In genomic region chr2:178796079-178796677, GRCh38 we compare ENCODE assay signal across 7 cellular contexts. TPM values are rescaled to one million over a fixed set of nuclear protein-coding genes. Genes with fewer than 3 reads are reported as not detected.
A peak's percentile ranks its signal among the peaks of the same experiment; 100 is the strongest.
DNase-seq lines count a peak whose midpoint lies in the region; ATAC-seq, FAIRE-seq and TF ChIP-seq lines count a peak whose summit lies in the region.

No MANE protein-coding gene starts in this region.

- DNase-seq in GM12865 (ENCODE audit: low read depth) (peak; percentile 54), NCI-H1436 treated with DMSO at 0.1 percent for 48 hours (lab: John Stamatoyannopoulos, UW) (peak; percentile 2), K562 (ENCODE audit: extremely low read depth in 1 of 4, low spot score in 3 of 4) (peak in 2 of 4 experiments; percentile 16 to 19), lung microvascular endothelial cell (ENCODE audit: low read depth in 2 of 2) (peak; percentile 61 to 83), urothelium cell line (ENCODE audit: low spot score) (no peak)

- no peaks in the 10 kb centered on the region for H4K20me1 ChIP-seq in K562 (replicated peaks; ENCODE audit: control insufficient read depth, insufficient read depth, low read length)

- no peaks in the 10 kb centered on the region for H3K36me3 ChIP-seq in K562 (ENCODE audit: control insufficient read depth, insufficient read depth, low read length)

- no peak for ATAC-seq in K562
- ATAC-seq in HG03354 (IDR thresholded peaks at IDR 0.05; ENCODE audit: poor library complexity, severe bottlenecking, unreplicated experiment) = no peak
- no peak for ATAC-seq in HG02571 (IDR thresholded peaks at IDR 0.05; ENCODE audit: unreplicated experiment)

- POLR2A ChIA-PET in K562 (lab: Yijun Ruan, JAX) = no interaction called here

- intact Hi-C loops in K562 (cut with micrococcal nuclease) = loop anchor here (1.0 to 10.0 kb wide), 3 partner anchors 118 to 955 kb away; no protein-coding TSS in a partner anchor

- peaks cover 4 to 8% of the 10 kb centered on the region in 2 experiments; a peak in 3 of 5 replicates for H3K27me3 ChIP-seq in K562 (ENCODE audit: control insufficient read depth in 2 of 2, insufficient read depth in 2 of 2, low read length in 2 of 2)

- no TSS peak for BruUV-seq in K562 (replicated peaks; lab: Mats Ljungman, UMichigan)

- in situ Hi-C loops in K562 (cut with MboI) = loop anchor here (10.0 kb wide), 1 partner anchor 119 kb away; no protein-coding TSS in a partner anchor

- no peaks in the 10 kb centered on the region for H3K79me2 ChIP-seq in K562 (ENCODE audit: control insufficient read depth, insufficient read depth, low read length)

- FAIRE-seq in K562 (lab: Jason Lieb, UNC) (peak; percentile 69), urothelium cell line (lab: Jason Lieb, UNC) (no peak)

- TF ChIP-seq EP300 in K562 (IDR thresholded peaks at IDR 0.05; ENCODE audit: low read length) = no peak

- no peaks in the 10 kb centered on the region for H3K9me3 ChIP-seq in K562 (replicated peaks; ENCODE audit: control insufficient read depth, insufficient read depth, low read depth, low read length)

- no peak overlapping the region for H3K4me2 ChIP-seq in K562 (ENCODE audit: insufficient read depth, low read length)

- peak; percentile 29 for TF ChIP-seq CTCF in GM12865 (IDR thresholded peaks at IDR 0.05; ENCODE audit: insufficient read depth, low read depth, low read length, missing control alignments)
- peak; percentile 31 to 75 (median 42); a peak in 3 of 6 replicates for TF ChIP-seq CTCF in K562 (IDR thresholded peaks at IDR 0.05 in 2 of 3, conservative IDR thresholded peaks at IDR 0.05 in 1 of 3; ENCODE audit: insufficient read depth in 2 of 3, low read depth in 1 of 3, low read length in 3 of 3)

- H3K4me3 ChIP-seq in GM12865 (ENCODE audit: low read depth, low read length) (no peak overlapping the region), K562 (no peak overlapping the region)

- TF ChIP-seq POLR2A in K562 (conservative IDR thresholded peaks at IDR 0.05) = no peak

- no peak overlapping the region for H3K9ac ChIP-seq in K562 (ENCODE audit: insufficient read depth in 1 of 2, low read depth in 2 of 2, low read length in 2 of 2)

- CTCF ChIA-PET in K562 (lab: Yijun Ruan, JAX; ENCODE audit: low intra/inter-chr PET ratio) = interaction anchor here (0.6 to 1.3 kb wide), 3 partner anchors 89 to 1282 kb away, joined by 3 to 7 read pairs (median 5); no protein-coding TSS in a partner anchor

- no peak overlapping the region for H2AFZ ChIP-seq in K562 (ENCODE audit: low read depth, low read length)

- H3K27ac ChIP-seq in K562 (ENCODE audit: extremely low read depth, low read depth, low read length) = no peak overlapping the region

- no peaks in the 10 kb centered on the region for H3K4me1 ChIP-seq in K562 (replicated peaks in 1 of 2; ENCODE audit: control insufficient read depth in 2 of 2, insufficient read depth in 2 of 2, low read length in 2 of 2)

- TF ChIP-seq RAD21 in K562 (CRISPR knock-in tag; conservative IDR thresholded peaks at IDR 0.05 in 1 of 2, IDR thresholded peaks at IDR 0.05 in 1 of 2) = peak; percentile 65 to 82

- no peaks in the 10 kb centered on the region for H3K9me1 ChIP-seq in K562 (ENCODE audit: control insufficient read depth, insufficient read depth, low read length)

- 2% methylated on average over 2 of the region's 2 CpGs for WGBS in K562 (ENCODE audit: insufficient coverage, low coverage, missing lambda C conversion rate)

TF ChIP-seq in K562, 482 proteins besides CTCF, POLR2A, EP300 and RAD21:
- TF ChIP-seq ARID3A (IDR thresholded peaks at IDR 0.05; ENCODE audit: borderline replicate concordance, low read depth, low read length) = 0 out of 2 replicates have a peak, but pooled peaks have one; percentile 67
- TF ChIP-seq WHSC1 (IDR thresholded peaks at IDR 0.05; ENCODE audit: low read length) = no peak
- TF ChIP-seq DEAF1 (CRISPR knock-in tag; IDR thresholded peaks at IDR 0.05) = peak; percentile 62
- TF ChIP-seq HDAC2 (IDR thresholded peaks at IDR 0.05) = no peak

RNA-seq across cellular contexts. Expression of gene TTN, which starts 11.0 kb away (rescaled TPM):
- total RNA-seq in K562 (2011; cell fraction: chromatin; rRNA removed; ENCODE audit: low replicate concordance) = 0.02 and 0.09 TPM in 2 replicates
- under 0.01 TPM in 2 replicates for total RNA-seq in K562 (2011; cell fraction: nucleolus; rRNA removed)
- under 0.01 and 0.31 TPM in 2 replicates for total RNA-seq in K562 (2011; cell fraction: nucleoplasm; rRNA removed)
- under 0.01 TPM in 1 of 2 replicates, not detected in the other for total RNA-seq in K562 (2014; rRNA removed)
- under 0.01 TPM in 2 replicates for total RNA-seq in K562 (2014; rRNA removed; fragmentation: Illumina TruSeq; extraction: Trizol)
- total RNA-seq in K562 (2015; rRNA removed; fragmentation: Illumina TruSeq; extraction: Trizol) = under 0.01 and 0.07 TPM in 2 replicates
- 0.07 and 0.20 TPM in 2 replicates for total RNA-seq in K562 (2021)
- polyA plus RNA-seq in K562 (2011; rRNA removed) = 0.01 TPM in 1 of 2 replicates, not detected in the other
- polyA plus RNA-seq in K562 (2011; cell fraction: cytosol; rRNA removed) = 0.06 TPM in 1 of 2 replicates, not detected in the other
- under 0.01 and 0.01 TPM in 2 replicates for polyA plus RNA-seq in K562 (2011; cell fraction: nucleus; rRNA removed)
- polyA plus RNA-seq in K562 (2012) = 0.18 and 0.43 TPM in 2 replicates
- not detected in 2 replicates for polyA plus RNA-seq in K562 (2014; fragmentation: Illumina TruSeq; extraction: Trizol)
- polyA plus RNA-seq in K562 (2014; fragmentation: Nextera tagmentation; extraction: Ambion mirVana) = under 1 TPM; 0.11 TPM
- polyA plus RNA-seq in K562 (2014; rRNA removed) = under 0.01 TPM in 1 of 2 replicates, not detected in the other
- 0.06 and 0.07 TPM in 2 replicates for polyA minus RNA-seq in K562 (2011; rRNA and poly(A)+ RNA removed)
- not detected in 2 replicates for polyA minus RNA-seq in K562 (2011; cell fraction: cytosol; rRNA and poly(A)+ RNA removed)
- polyA minus RNA-seq in K562 (2011; cell fraction: nucleus; rRNA and poly(A)+ RNA removed) = 0.13 and 0.22 TPM in 2 replicates
- total RNA-seq in lung microvascular endothelial cell = 0.60 and 1.3 TPM in 2 replicates
